Comparison of ENCODE assay signal across 1 cellular context in the genomic region with DNA sequence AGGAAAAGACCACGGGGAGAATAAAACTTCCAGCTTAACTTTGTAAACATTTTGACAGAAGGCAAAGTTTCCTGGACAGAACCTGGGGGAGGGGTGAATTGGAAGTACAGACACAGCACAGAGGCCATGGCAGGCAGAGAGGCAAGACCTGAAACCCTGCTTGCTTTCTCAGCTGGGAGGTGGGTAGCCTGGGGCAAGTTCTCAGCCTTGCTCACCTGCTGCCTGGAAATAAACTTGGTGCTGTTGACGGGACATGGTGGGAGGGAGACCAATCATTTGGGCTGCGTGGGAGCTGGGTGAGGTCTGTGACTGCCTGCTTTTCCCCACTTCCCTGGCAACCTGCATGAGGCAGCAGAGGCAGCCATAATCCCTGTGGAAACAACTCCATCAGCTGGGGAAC.
TF ChIP-seq lines count a peak whose summit lies in the region.

No MANE protein-coding gene starts in this region.

TF ChIP-seq in HepG2, 621 proteins besides CTCF, POLR2A, EP300 and RAD21:
- TF ChIP-seq, protein P1, sequence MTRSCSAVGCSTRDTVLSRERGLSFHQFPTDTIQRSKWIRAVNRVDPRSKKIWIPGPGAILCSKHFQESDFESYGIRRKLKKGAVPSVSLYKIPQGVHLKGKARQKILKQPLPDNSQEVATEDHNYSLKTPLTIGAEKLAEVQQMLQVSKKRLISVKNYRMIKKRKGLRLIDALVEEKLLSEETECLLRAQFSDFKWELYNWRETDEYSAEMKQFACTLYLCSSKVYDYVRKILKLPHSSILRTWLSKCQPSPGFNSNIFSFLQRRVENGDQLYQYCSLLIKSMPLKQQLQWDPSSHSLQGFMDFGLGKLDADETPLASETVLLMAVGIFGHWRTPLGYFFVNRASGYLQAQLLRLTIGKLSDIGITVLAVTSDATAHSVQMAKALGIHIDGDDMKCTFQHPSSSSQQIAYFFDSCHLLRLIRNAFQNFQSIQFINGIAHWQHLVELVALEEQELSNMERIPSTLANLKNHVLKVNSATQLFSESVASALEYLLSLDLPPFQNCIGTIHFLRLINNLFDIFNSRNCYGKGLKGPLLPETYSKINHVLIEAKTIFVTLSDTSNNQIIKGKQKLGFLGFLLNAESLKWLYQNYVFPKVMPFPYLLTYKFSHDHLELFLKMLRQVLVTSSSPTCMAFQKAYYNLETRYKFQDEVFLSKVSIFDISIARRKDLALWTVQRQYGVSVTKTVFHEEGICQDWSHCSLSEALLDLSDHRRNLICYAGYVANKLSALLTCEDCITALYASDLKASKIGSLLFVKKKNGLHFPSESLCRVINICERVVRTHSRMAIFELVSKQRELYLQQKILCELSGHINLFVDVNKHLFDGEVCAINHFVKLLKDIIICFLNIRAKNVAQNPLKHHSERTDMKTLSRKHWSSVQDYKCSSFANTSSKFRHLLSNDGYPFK (CRISPR knock-in tag; IDR thresholded peaks at IDR 0.05; ENCODE audit: borderline replicate concordance) = peak; percentile 98
- TF ChIP-seq ZNF570 (CRISPR knock-in tag; IDR thresholded peaks at IDR 0.05; ENCODE audit: borderline replicate concordance) (no peak), ZNF572 (CRISPR knock-in tag; IDR thresholded peaks at IDR 0.05) (no peak), SYNCRIP (IDR thresholded peaks at IDR 0.05; ENCODE audit: insufficient read depth, low read depth, low read length) (no peak)
- TF ChIP-seq, protein P2, sequence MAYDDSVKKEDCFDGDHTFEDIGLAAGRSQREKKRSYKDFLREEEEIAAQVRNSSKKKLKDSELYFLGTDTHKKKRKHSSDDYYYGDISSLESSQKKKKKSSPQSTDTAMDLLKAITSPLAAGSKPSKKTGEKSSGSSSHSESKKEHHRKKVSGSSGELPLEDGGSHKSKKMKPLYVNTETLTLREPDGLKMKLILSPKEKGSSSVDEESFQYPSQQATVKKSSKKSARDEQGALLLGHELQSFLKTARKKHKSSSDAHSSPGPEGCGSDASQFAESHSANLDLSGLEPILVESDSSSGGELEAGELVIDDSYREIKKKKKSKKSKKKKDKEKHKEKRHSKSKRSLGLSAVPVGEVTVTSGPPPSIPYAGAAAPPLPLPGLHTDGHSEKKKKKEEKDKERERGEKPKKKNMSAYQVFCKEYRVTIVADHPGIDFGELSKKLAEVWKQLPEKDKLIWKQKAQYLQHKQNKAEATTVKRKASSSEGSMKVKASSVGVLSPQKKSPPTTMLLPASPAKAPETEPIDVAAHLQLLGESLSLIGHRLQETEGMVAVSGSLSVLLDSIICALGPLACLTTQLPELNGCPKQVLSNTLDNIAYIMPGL (CRISPR knock-in tag; IDR thresholded peaks at IDR 0.05; ENCODE audit: borderline replicate concordance in 1 of 2, low read depth in 1 of 2) = no peak
TF ChIP-seq in HepG2: peak in this region for 1.
